ENCODE assay signal across 18 cellular contexts in the genomic region with DNA sequence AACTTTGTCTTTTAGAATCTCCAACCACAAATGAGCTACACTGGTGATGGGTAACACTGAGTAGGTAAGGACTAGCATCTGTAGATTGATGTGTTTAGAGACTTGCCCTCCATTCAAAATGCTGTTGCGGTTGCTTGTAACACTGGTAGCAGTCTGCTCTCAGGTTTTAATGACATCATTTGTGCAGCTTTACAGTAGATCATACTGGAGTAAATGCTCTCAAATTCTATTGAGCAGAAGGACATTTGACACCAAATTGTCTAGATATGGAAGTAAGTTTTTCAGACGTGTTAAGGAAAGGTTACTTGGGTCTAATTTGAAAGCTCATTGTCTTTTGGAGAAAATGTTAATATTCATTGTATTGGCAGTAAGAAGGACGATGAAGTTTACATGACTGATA.
DNase-seq lines count a peak whose midpoint lies in the region; ATAC-seq, FAIRE-seq and TF ChIP-seq lines count a peak whose summit lies in the region.
"Had no signal": no experiment of that assay in that cellular context is flagged by ENCODE, and none has a peak within 500 bp of the region (broad histone marks: within the 10 kb centered on the region; RNA-seq: fewer than 3 reads in every experiment).

No MANE protein-coding gene starts in this region.

- H3K4me1 Mint-ChIP-seq in astrocyte (ENCODE audit: low read depth, unreplicated experiment) (no peaks in the 10 kb centered on the region), memory B cell (no peaks in the 10 kb centered on the region)

- H3K27ac Mint-ChIP-seq in astrocyte (ENCODE audit: unreplicated experiment) (no peak overlapping the region), memory B cell (peak overlapping the region; percentile 53)

- H3K4me2 ChIP-seq in astrocyte (ENCODE audit: low read length), result no peak overlapping the region

- H3K27me3 ChIP-seq in astrocyte (ENCODE audit: insufficient read depth, low read length), result no peaks in the 10 kb centered on the region
- H3K27me3 ChIP-seq: Peyer's patch had no signal

- peaks cover 1% of the 10 kb centered on the region for H3K36me3 Mint-ChIP-seq in astrocyte (ENCODE audit: low read depth, unreplicated experiment)
- peaks cover 12% of the 10 kb centered on the region for H3K36me3 Mint-ChIP-seq in memory B cell

- H3K4me3 ChIP-seq in astrocyte (ENCODE audit: insufficient read depth, low read depth, low read length), result no peak overlapping the region
- H3K4me3 ChIP-seq: Peyer's patch had no signal

- no peaks in the 10 kb centered on the region for H3K4me1 ChIP-seq in astrocyte (ENCODE audit: insufficient read depth, low read length)
- H3K4me1 ChIP-seq: Peyer's patch had no signal

- peaks cover 3% of the 10 kb centered on the region for H3K36me3 ChIP-seq in astrocyte (ENCODE audit: insufficient read depth, low read length)
- H3K36me3 ChIP-seq: Peyer's patch had no signal

- FAIRE-seq in astrocyte (lab: Jason Lieb, UNC), result peak; percentile 23
- FAIRE-seq: H54 had no signal

- TF ChIP-seq CTCF in astrocyte (IDR thresholded peaks at IDR 0.05; ENCODE audit: insufficient read depth, low read depth, low read length), result no peak

- no peaks in the 10 kb centered on the region for H3K9me3 Mint-ChIP-seq in astrocyte (ENCODE audit: unreplicated experiment)
- no peaks in the 10 kb centered on the region for H3K9me3 Mint-ChIP-seq in memory B cell

- H3K27me3 Mint-ChIP-seq in astrocyte (ENCODE audit: low read depth, unreplicated experiment) (no peaks in the 10 kb centered on the region), memory B cell (no peaks in the 10 kb centered on the region)

- no peak overlapping the region for H3K4me3 Mint-ChIP-seq in astrocyte (ENCODE audit: unreplicated experiment)
- no peak overlapping the region for H3K4me3 Mint-ChIP-seq in memory B cell

- H3K9me3 ChIP-seq in astrocyte (ENCODE audit: insufficient read depth, low read depth, low read length), result no peaks in the 10 kb centered on the region
- H3K9me3 ChIP-seq: Peyer's patch had no signal

- H2AFZ ChIP-seq in astrocyte (ENCODE audit: low read depth, low read length), result no peak overlapping the region

- H3K27ac ChIP-seq in astrocyte (ENCODE audit: low read depth, low read length), result no peak overlapping the region
- H3K27ac ChIP-seq: C4-2B, Peyer's patch had no signal

- peaks cover 3% of the 10 kb centered on the region for H4K20me1 ChIP-seq in astrocyte (ENCODE audit: insufficient read depth, low read length)

- no peaks in the 10 kb centered on the region for H3K79me2 ChIP-seq in astrocyte (ENCODE audit: insufficient read depth, low read length)

- no peak overlapping the region for H3K9ac ChIP-seq in astrocyte (ENCODE audit: low read length)

- no peak for ATAC-seq in memory B cell (ENCODE audit: low read depth)
- no peak for ATAC-seq in HG03460 (IDR thresholded peaks at IDR 0.05; ENCODE audit: unreplicated experiment)

- DNase-seq in Ammon's horn (ENCODE audit: low spot score) (peak; percentile 5), NCI-H1436 (lab: John Stamatoyannopoulos, UW) (peak; percentile 15), astrocyte (ENCODE audit: low read depth) (no peak), memory B cell (ENCODE audit: low spot score in 2 of 2) (no peak), iPS-NIHi11 (ENCODE audit: low spot score) (no peak), NCI-H1092 (lab: John Stamatoyannopoulos, UW) (no peak), HUDEP-2 (lab: John Stamatoyannopoulos, UW; ENCODE audit: unreplicated experiment in 76 of 76) (no peak)
- DNase-seq: DMS79 treated with DMSO at 0.1 percent for 48 hours; IMR-90; NCI-H2081 treated with DMSO at 0.1 percent for 48 hours; NCI-H446 treated with DMSO at 0.1 percent for 48 hours; NCI-H748 treated with DMSO at 0.1 percent for 48 hours; NK-92 treated with Interleukin-12 subunit alpha and Interleukin-12 subunit beta, amount 100 ng/mL, for 24 hours; Peyer's patch; SW 1271 had no signal

Comparison
In these comparisons a context has a peak if more than half of its experiments do, and no peak if none do; other contexts are left out.
1. DNase-seq: peak in Ammon's horn (single experiment) and NCI-H1436 (single experiment); none in astrocyte (single experiment), memory B cell (0 of 2), iPS-NIHi11 (single experiment), NCI-H1092 (single experiment) and HUDEP-2 (0 of 76).